In the genomic region with DNA sequence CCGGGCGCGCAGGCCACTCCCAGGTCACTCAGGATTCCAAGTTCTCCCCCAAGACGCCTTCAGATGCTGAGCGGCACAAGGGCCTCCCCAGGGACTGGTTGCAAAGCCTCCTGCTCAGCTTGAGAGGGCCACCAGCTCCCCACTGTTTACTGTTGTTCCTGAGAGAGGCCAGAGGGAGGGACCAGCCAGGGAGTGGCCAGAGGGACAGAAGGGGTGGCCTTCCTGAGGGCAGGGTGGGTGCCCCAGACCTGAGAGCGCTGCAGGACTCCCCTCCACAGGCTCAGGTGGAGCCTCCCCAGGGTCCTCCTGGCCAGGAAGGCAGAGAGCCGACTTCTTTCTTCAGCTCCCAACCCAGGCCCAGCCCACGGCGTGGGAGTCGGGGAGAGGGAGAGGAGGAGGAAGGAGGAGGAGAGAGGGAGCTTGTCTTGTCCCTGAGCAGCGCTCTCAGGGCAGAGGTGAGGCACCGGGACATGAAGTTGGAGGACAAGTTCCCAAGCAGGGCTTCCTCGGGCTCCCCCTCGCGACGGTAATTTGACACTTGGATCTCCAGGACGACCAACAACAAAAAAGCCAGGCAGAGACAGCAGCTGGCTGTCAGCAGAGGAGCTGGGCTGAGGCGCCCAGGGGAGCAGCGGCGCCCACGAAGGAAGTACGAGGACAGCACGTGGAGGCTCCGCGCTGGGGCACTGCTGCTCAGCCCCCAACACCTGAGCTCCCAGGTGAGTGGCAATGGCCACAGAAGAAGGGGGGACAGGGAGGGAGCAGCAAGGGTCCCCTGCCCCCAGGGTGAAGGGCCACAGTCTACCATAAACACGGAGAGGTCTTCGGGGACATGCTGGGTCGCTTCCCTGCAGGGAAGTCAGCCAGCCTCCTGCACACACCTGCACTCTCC, we compare ENCODE assay signal across 8 cellular contexts. TPM values are rescaled to one million over a fixed set of nuclear protein-coding genes. Genes with fewer than 3 reads are reported as not detected.
DNase-seq lines count a peak whose midpoint lies in the region; ATAC-seq and TF ChIP-seq lines count a peak whose summit lies in the region.

No MANE protein-coding gene starts in this region.

- H3K4me3 ChIP-seq in mammary epithelial cell (replicated peaks in 1 of 3; ENCODE audit: insufficient read depth in 1 of 3, low read depth in 2 of 3, low read length in 3 of 3), result no peak overlapping the region
- H3K4me3 ChIP-seq in iPS-18a (ENCODE audit: low read length), result peak overlapping the region; percentile 10
- peak overlapping the region; percentile 30 for H3K4me3 ChIP-seq in skeletal muscle satellite cell (ENCODE audit: low read length)

- H3K27ac ChIP-seq in mammary epithelial cell (ENCODE audit: insufficient read depth, low read depth, low read length) (peak overlapping the region; percentile 6), iPS-18a (ENCODE audit: low read length) (no peak overlapping the region)

- dilution Hi-C loops in mammary epithelial cell (cut with HindIII; ENCODE audit: low sequenced_read_pairs), result no loop called here

- intact Hi-C loops in mammary epithelial cell (cut with micrococcal nuclease), result loop anchor here (1.0 to 2.0 kb wide), 2 partner anchors 119 to 207 kb away; no protein-coding TSS in a partner anchor

- BruUV-seq in mammary epithelial cell (replicated peaks; lab: Mats Ljungman, UMichigan), result no TSS peak

- CTCF ChIA-PET in mammary epithelial cell (lab: Charles Lee; ENCODE audit: low non-redundant PET), result interaction anchor here (0.6 to 2.0 kb wide), 8 partner anchors 13 to 698 kb away, joined by 3 to 11 read pairs (median 4); a partner anchor contains a TSS

- DNase-seq in NCI-H187 (lab: John Stamatoyannopoulos, UW), result peak; percentile 56 to 69
- peak; percentile 79 for DNase-seq in T1000 (lab: John Stamatoyannopoulos, UW)
- DNase-seq in mammary epithelial cell, result peak; percentile 85

- no peaks in the 10 kb centered on the region for H3K36me3 ChIP-seq in mammary epithelial cell (ENCODE audit: insufficient read depth, low read length)
- H3K36me3 ChIP-seq in iPS-18a (ENCODE audit: control insufficient read depth, low read depth, low read length), result no peaks in the 10 kb centered on the region
- no peaks in the 10 kb centered on the region for H3K36me3 ChIP-seq in skeletal muscle satellite cell (ENCODE audit: insufficient read depth, low read length)

- H4K20me1 ChIP-seq in mammary epithelial cell (ENCODE audit: insufficient read depth, low read length), result no peaks in the 10 kb centered on the region

- in situ Hi-C loops in mammary epithelial cell (cut with MboI; ENCODE audit: low sequenced_read_pairs in 2 of 2), result no loop called here

- H3K4me1 ChIP-seq in mammary epithelial cell (ENCODE audit: insufficient read depth, low read length), result peaks cover 17% of the 10 kb centered on the region
- H3K4me1 ChIP-seq in iPS-18a (ENCODE audit: control insufficient read depth, low read depth, low read length), result peaks cover 7% of the 10 kb centered on the region
- peaks cover 16% of the 10 kb centered on the region for H3K4me1 ChIP-seq in skeletal muscle satellite cell (ENCODE audit: control insufficient read depth, insufficient read depth, low read length)

- H3K9ac ChIP-seq in mammary epithelial cell (ENCODE audit: insufficient read depth, low read length) (no peak overlapping the region), iPS-18a (ENCODE audit: low read length) (no peak overlapping the region), skeletal muscle satellite cell (ENCODE audit: low read depth, low read length) (peak overlapping the region; percentile 61)

- H3K79me2 ChIP-seq in mammary epithelial cell (ENCODE audit: insufficient read depth, low read length), result no peaks in the 10 kb centered on the region

- no peaks in the 10 kb centered on the region for H3K9me3 ChIP-seq in mammary epithelial cell (replicated peaks; ENCODE audit: insufficient read depth, low read length)
- H3K9me3 ChIP-seq in iPS-18a (ENCODE audit: control insufficient read depth, low read depth, low read length), result no peaks in the 10 kb centered on the region
- H3K9me3 ChIP-seq in skeletal muscle satellite cell (replicated peaks; ENCODE audit: low read length), result no peaks in the 10 kb centered on the region

- TF ChIP-seq CTCF in GM12873 (IDR thresholded peaks at IDR 0.05; ENCODE audit: insufficient read depth, low read depth, low read length, missing control alignments) (peak; percentile 71), mammary epithelial cell (conservative IDR thresholded peaks at IDR 0.05 in 1 of 2, IDR thresholded peaks at IDR 0.05 in 1 of 2; ENCODE audit: extremely low read depth in 1 of 2, insufficient read depth in 1 of 2, low read depth in 1 of 2, low read length in 2 of 2) (peak; percentile 63 to 85)

- H3K27me3 ChIP-seq in mammary epithelial cell (ENCODE audit: insufficient read depth, low read length), result no peaks in the 10 kb centered on the region
- H3K27me3 ChIP-seq in iPS-18a (ENCODE audit: control insufficient read depth, insufficient read depth, low read length), result no peaks in the 10 kb centered on the region
- H3K27me3 ChIP-seq in skeletal muscle satellite cell (ENCODE audit: control insufficient read depth, insufficient read depth, low read length), result no peaks in the 10 kb centered on the region

- WGBS in mammary epithelial cell (ENCODE audit: low coverage, missing lambda C conversion rate), result 12% methylated on average over 24 of the region's 28 CpGs

- H2AFZ ChIP-seq in mammary epithelial cell (ENCODE audit: low read depth, low read length), result peak overlapping the region; percentile 29

- ATAC-seq in GM19463 (IDR thresholded peaks at IDR 0.05; ENCODE audit: unreplicated experiment) (no peak), HG03432 (IDR thresholded peaks at IDR 0.05; ENCODE audit: unreplicated experiment) (no peak)

- H3K4me2 ChIP-seq in mammary epithelial cell (ENCODE audit: insufficient read depth, low read depth, low read length) (peak overlapping the region; percentile 40), skeletal muscle satellite cell (ENCODE audit: low read length) (peak overlapping the region; percentile 60)

RNA-seq across cellular contexts. Expression of a gene that starts 0.5 kb away (rescaled TPM):
- not detected for total RNA-seq in mammary epithelial cell
- polyA plus RNA-seq in mammary epithelial cell, result 0.03 TPM
- not detected for polyA minus RNA-seq in mammary epithelial cell
- total RNA-seq in skeletal muscle satellite cell (2012; rRNA removed), result under 0.01 TPM in 1 of 2 replicates, not detected in the other

RNA-seq across cellular contexts. Expression of a gene that starts 33.2 kb away (rescaled TPM):
- 10 to 100 TPM; 25.3 to 34.8 TPM for total RNA-seq in mammary epithelial cell
- 14.5 TPM for polyA plus RNA-seq in mammary epithelial cell
- 27.2 TPM for polyA minus RNA-seq in mammary epithelial cell
- total RNA-seq in skeletal muscle satellite cell (2012; rRNA removed), result 10.5 and 13.7 TPM in 2 replicates

RNA-seq across cellular contexts. Expression of a gene that starts 33.4 kb away (rescaled TPM):
- total RNA-seq in mammary epithelial cell, result 100 to 1,000 TPM in 1 of 2 donors, 10 to 100 TPM in 1; 49.0 to 105 TPM
- 85.8 TPM for polyA plus RNA-seq in mammary epithelial cell
- polyA minus RNA-seq in mammary epithelial cell, result 78.9 TPM
- 52.6 and 68.4 TPM in 2 replicates for total RNA-seq in skeletal muscle satellite cell (2012; rRNA removed)

RNA-seq across cellular contexts. Expression of a gene that starts 46.1 kb away (rescaled TPM):
- 1 to 10 TPM; 5.2 to 5.8 TPM for total RNA-seq in mammary epithelial cell
- polyA plus RNA-seq in mammary epithelial cell, result 0.31 TPM
- not detected for polyA minus RNA-seq in mammary epithelial cell
- 0.22 and 0.51 TPM in 2 replicates for total RNA-seq in skeletal muscle satellite cell (2012; rRNA removed)

Comparison
In these comparisons a context has a peak if more than half of its experiments do, and no peak if none do; other contexts are left out.
1. H3K4me3 ChIP-seq: peak in iPS-18a (single experiment) and skeletal muscle satellite cell (single experiment); none in mammary epithelial cell (0 of 3).
2. Peak in every context shown above with its lines, with median percentiles within 50 percentile points of each other: DNase-seq.